8 cellular contexts compared by ENCODE assay signal in genomic region chr3:28326458-28326926, GRCh38. TPM values are rescaled to one million over a fixed set of nuclear protein-coding genes. Genes with fewer than 3 reads are reported as not detected.
DNase-seq lines count a peak whose midpoint lies in the region; ATAC-seq and TF ChIP-seq lines count a peak whose summit lies in the region.

No MANE protein-coding gene starts in this region.

- no peaks in the 10 kb centered on the region for H3K27me3 ChIP-seq in body of pancreas

- TF ChIP-seq CTCF in body of pancreas (IDR thresholded peaks at IDR 0.05): no peak

- H3K9me3 ChIP-seq in KOPT-K1 (ENCODE audit: insufficient read depth, low read length, poor library complexity, severe bottlenecking) (no peaks in the 10 kb centered on the region), body of pancreas (no peaks in the 10 kb centered on the region)

- no peak overlapping the region for H3K4me3 ChIP-seq in body of pancreas

- no peaks in the 10 kb centered on the region for H3K4me1 ChIP-seq in body of pancreas

- peak overlapping the region; percentile 69 for H3K27ac ChIP-seq in KOPT-K1 (ENCODE audit: low read depth, low read length, poor library complexity, severe bottlenecking)
- no peak overlapping the region for H3K27ac ChIP-seq in body of pancreas

- intact Hi-C loops in body of pancreas (cut with DNase I): no loop called here

- WGBS in body of pancreas, 2 donors: 60 to 77% methylated on average over 2 of the region's 2 CpGs

- H3K36me3 ChIP-seq in KOPT-K1 (ENCODE audit: insufficient read depth, low read length) (peaks cover 63% of the 10 kb centered on the region), body of pancreas (replicated peaks in 1 of 2; ENCODE audit: insufficient read depth in 1 of 2, low read depth in 2 of 2) (peaks cover 0 to 7% of the 10 kb centered on the region in 2 donors)

- peak; percentile 4 for DNase-seq in effector CD4-positive, alpha-beta T cell
- no peak for DNase-seq in KG1 (lab: John Stamatoyannopoulos, UW)
- DNase-seq in middle frontal gyrus (ENCODE audit: extremely low spot score, low spot score): no peak
- no peak for DNase-seq in NCI-H774 (lab: John Stamatoyannopoulos, UW)
- DNase-seq in body of pancreas: no peak

- no peak for TF ChIP-seq POLR2A in body of pancreas (IDR thresholded peaks at IDR 0.05)

- ATAC-seq in GM18502 (IDR thresholded peaks at IDR 0.05; ENCODE audit: poor library complexity, unreplicated experiment) (peak; percentile 65), GM21619 (IDR thresholded peaks at IDR 0.05; ENCODE audit: unreplicated experiment) (peak; percentile 76), body of pancreas (no peak)

RNA-seq across cellular contexts. Expression of gene ZCWPW2, which starts 22.0 kb away (rescaled TPM):
- 1 to 10 TPM in 1 of 2 donors, not detected in 1; 1.3 TPM for total RNA-seq in body of pancreas

RNA-seq across cellular contexts. Expression of gene AZI2, which starts 22.1 kb away (rescaled TPM):
- 10 to 100 TPM; 31.3 to 31.6 TPM for total RNA-seq in body of pancreas
